18 cellular contexts compared by ENCODE assay signal in the genomic region with DNA sequence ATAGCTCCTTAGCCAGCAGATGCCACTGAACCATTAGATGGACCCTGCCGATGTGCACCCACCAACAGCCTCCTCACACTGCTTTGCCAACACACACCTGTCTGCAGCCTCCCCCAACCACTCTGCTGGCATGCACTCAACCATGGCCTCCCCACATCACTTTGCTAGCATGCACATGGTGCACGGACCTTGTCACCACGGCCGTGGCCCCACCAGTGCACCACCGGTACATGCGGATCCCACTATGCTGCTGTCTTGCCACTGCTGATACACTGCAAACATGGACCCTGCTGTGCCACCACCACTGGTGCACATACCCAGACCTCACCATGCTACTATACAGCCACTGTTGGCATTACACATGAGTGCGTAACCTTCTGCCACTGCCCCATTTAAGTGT.
"Had no signal": no experiment of that assay in that cellular context is flagged by ENCODE, and none has a peak within 500 bp of the region (broad histone marks: within the 10 kb centered on the region; RNA-seq: fewer than 3 reads in every experiment).

No MANE protein-coding gene starts in this region.

- H3K36me3 Mint-ChIP-seq: naive thymus-derived CD4-positive, alpha-beta T cell; stimulated activated effector memory CD8-positive, alpha-beta T cell treated with anti-CD3 and anti-CD28 coated beads, Interleukin-12 subunit alpha, Interleukin-12 subunit beta, amount 100 ng/mL, for 72 hours had no signal

- DNase-seq: cortex of kidney; effector memory CD8-positive, alpha-beta T cell; left cardiac atrium; mammary epithelial cell; mesendoderm; midbrain; naive thymus-derived CD4-positive, alpha-beta T cell; stimulated activated CD4-positive, alpha-beta T cell treated with anti-CD3 and anti-CD28 coated beads, Interleukin-2, amount 100 ng/mL, for 24 hours; stimulated activated CD4-positive, alpha-beta T cell treated with anti-CD3 and anti-CD28 coated beads, Interleukin-4, amount 100 ng/mL, for 24 hours; stimulated activated naive CD8-positive, alpha-beta T cell treated with anti-CD3 and anti-CD28 coated beads, Interleukin-15, Interleukin-2, amounts not matched to agents 100 U/mL and 50 U/mL, for 24 hours; substantia nigra; testis; tibial artery had no signal

- H3K4me3 Mint-ChIP-seq: effector memory CD8-positive, alpha-beta T cell; naive thymus-derived CD4-positive, alpha-beta T cell; nephron; stimulated activated effector memory CD8-positive, alpha-beta T cell treated with anti-CD3 and anti-CD28 coated beads, Interleukin-12 subunit alpha, Interleukin-12 subunit beta, amount 100 ng/mL, for 72 hours had no signal

- H3K27me3 Mint-ChIP-seq: progenitor cell of endocrine pancreas had no signal

- H3K9me3 Mint-ChIP-seq: stimulated activated effector memory CD8-positive, alpha-beta T cell treated with anti-CD3 and anti-CD28 coated beads, Interleukin-12 subunit alpha, Interleukin-12 subunit beta, amount 100 ng/mL, for 72 hours had no signal

- H3K4me1 Mint-ChIP-seq: naive thymus-derived CD4-positive, alpha-beta T cell; stimulated activated effector memory CD8-positive, alpha-beta T cell treated with anti-CD3 and anti-CD28 coated beads, Interleukin-12 subunit alpha, Interleukin-12 subunit beta, amount 100 ng/mL, for 72 hours had no signal

- H3K27ac Mint-ChIP-seq: effector memory CD8-positive, alpha-beta T cell; naive thymus-derived CD4-positive, alpha-beta T cell; nephron; progenitor cell of endocrine pancreas; stimulated activated effector memory CD8-positive, alpha-beta T cell treated with anti-CD3 and anti-CD28 coated beads, Interleukin-12 subunit alpha, Interleukin-12 subunit beta, amount 100 ng/mL, for 72 hours had no signal

- ATAC-seq: effector memory CD8-positive, alpha-beta T cell; left cardiac atrium; left lung; naive thymus-derived CD4-positive, alpha-beta T cell; sciatic nerve; stimulated activated effector memory CD8-positive, alpha-beta T cell treated with anti-CD3 and anti-CD28 coated beads, Interleukin-12 subunit alpha, Interleukin-12 subunit beta, amount 100 ng/mL, for 72 hours; stimulated activated naive CD8-positive, alpha-beta T cell treated with anti-CD3 and anti-CD28 coated beads, Interleukin-15, Interleukin-2, amounts not matched to agents 100 U/mL and 50 U/mL, for 24 hours had no signal
